8 cellular contexts compared by ENCODE assay signal in the genomic region with DNA sequence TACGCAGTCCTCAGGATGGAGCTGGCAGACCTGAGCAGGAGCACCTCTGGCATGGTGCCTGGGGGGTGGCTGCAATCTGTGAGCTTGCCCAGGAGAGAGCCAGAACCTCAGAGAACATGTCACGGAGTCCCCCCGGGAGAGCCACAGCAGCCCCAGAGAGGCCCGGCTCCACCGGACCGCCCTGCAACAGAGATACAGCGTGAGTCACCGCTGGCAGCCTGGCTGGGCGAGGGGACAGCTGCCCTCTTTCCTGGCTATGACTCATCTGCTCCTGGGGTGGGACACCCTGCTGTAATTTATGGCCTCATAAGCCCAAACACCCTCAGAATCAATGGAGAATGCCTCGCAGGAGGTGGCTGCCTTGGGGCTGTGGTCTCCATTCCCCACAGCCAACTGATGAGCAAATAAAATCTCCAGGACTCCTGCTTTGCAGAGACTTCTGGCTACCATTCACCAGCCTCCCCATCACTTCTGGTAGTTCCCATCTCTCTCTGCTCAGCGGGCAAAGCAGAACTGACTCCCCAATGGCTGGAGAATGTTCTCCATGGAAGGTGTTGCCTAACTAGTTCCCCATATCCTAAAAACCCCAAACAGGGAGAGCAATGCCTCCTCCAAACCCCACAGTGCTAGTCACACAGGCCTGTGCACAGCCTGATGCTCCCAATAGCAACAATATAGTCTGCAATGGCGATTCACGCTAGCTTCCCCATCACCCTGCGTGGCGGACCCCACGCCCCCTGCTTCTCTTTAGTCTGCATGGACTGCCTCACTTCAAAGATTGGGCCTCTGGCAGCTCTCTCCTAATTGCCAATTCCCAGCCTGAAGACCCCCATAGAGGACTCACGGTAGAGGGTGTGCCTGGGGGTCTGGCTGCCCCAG. TPM values are rescaled to one million over a fixed set of nuclear protein-coding genes. Genes with fewer than 3 reads are reported as not detected.
DNase-seq lines count a peak whose midpoint lies in the region; ATAC-seq and TF ChIP-seq lines count a peak whose summit lies in the region.

No MANE protein-coding gene starts in this region.

- no peak for ATAC-seq in HG02840 (IDR thresholded peaks at IDR 0.05; ENCODE audit: low FRiP score, unreplicated experiment)
- no peak for ATAC-seq in GM19395 (IDR thresholded peaks at IDR 0.05; ENCODE audit: unreplicated experiment)

- POLR2A ChIA-PET in GM10248 (lab: Yijun Ruan, JAX) = no interaction called here

- H3K4me1 Mint-ChIP-seq in endodermal cell = peaks cover 29% of the 10 kb centered on the region

- peaks cover 13% of the 10 kb centered on the region for H3K4me1 ChIP-seq in endodermal cell (ENCODE audit: control insufficient read depth, insufficient read depth, low read length)
- peaks cover 9 to 13% of the 10 kb centered on the region in 2 donors for H3K4me1 ChIP-seq in muscle layer of duodenum (ENCODE audit: control insufficient read depth in 1 of 2, insufficient read depth in 2 of 2, low read length in 2 of 2)

- H3K27me3 ChIP-seq in endodermal cell (ENCODE audit: control insufficient read depth, insufficient read depth, low read length, poor library complexity, severe bottlenecking) (no peaks in the 10 kb centered on the region), muscle layer of duodenum (ENCODE audit: low read depth, low read length) (no peaks in the 10 kb centered on the region)

- CTCF ChIA-PET in GM10248 (lab: Yijun Ruan, JAX) = interaction anchor here (1.0 to 4.2 kb wide), 7 partner anchors 16 to 104 kb away, joined by 3 to 20 read pairs (median 9); partner anchors contain the start of gene CIB2

- H3K9ac ChIP-seq in endodermal cell (ENCODE audit: extremely low read depth, low read length, poor library complexity, severe bottlenecking) = no peak overlapping the region

- no peak for TF ChIP-seq CTCF in endodermal cell (conservative IDR thresholded peaks at IDR 0.05)
- TF ChIP-seq CTCF in GM10248 (IDR thresholded peaks at IDR 0.05; ENCODE audit: control extremely low read depth, extremely low read depth, low read depth, missing control alignments) = no peak

- 81 to 85% methylated on average over 12 to 17 of the region's 17 CpGs for WGBS in endodermal cell (ENCODE audit: insufficient coverage in 1 of 2, insufficient read length in 1 of 2), 2 experiments

- H3K4me3 ChIP-seq in endodermal cell (ENCODE audit: low read length) = no peak overlapping the region
- no peak overlapping the region for H3K4me3 ChIP-seq in muscle layer of duodenum (ENCODE audit: low read depth in 1 of 2, low read length in 2 of 2)

- DNase-seq in COLO829 (ENCODE audit: low spot score) = peak; percentile 42
- DNase-seq in NCI-H345 (lab: John Stamatoyannopoulos, UW) = peak; percentile 69
- DNase-seq in endodermal cell = peak; percentile 69
- DNase-seq in NCI-H526 treated with DMSO at 0.1 percent for 48 hours (lab: John Stamatoyannopoulos, UW) = no peak
- no peak for DNase-seq in GM10248 (ENCODE audit: extremely low spot score)

- H3K27ac ChIP-seq in endodermal cell (ENCODE audit: low read depth, low read length) (no peak overlapping the region), muscle layer of duodenum (ENCODE audit: low read length) (peak overlapping the region; percentile 29)

- H3K36me3 Mint-ChIP-seq in endodermal cell (ENCODE audit: low read depth) = no peaks in the 10 kb centered on the region

- H3K9me3 Mint-ChIP-seq in endodermal cell = no peaks in the 10 kb centered on the region

- no peaks in the 10 kb centered on the region for H3K36me3 ChIP-seq in endodermal cell (ENCODE audit: control insufficient read depth, insufficient read depth, low read length)
- no peaks in the 10 kb centered on the region for H3K36me3 ChIP-seq in muscle layer of duodenum (ENCODE audit: control insufficient read depth in 1 of 2, insufficient read depth in 2 of 2, low read length in 2 of 2)

- no peak overlapping the region for H3K4me3 Mint-ChIP-seq in endodermal cell

- H3K27me3 Mint-ChIP-seq in endodermal cell (ENCODE audit: insufficient read depth) = peaks cover 3% of the 10 kb centered on the region

- peak overlapping the region; percentile 39 for H3K27ac Mint-ChIP-seq in endodermal cell

- no peaks in the 10 kb centered on the region for H3K9me3 ChIP-seq in endodermal cell (ENCODE audit: control insufficient read depth, low read length)
- H3K9me3 ChIP-seq in muscle layer of duodenum (ENCODE audit: control insufficient read depth in 1 of 2, low read length in 2 of 2) = no peaks in the 10 kb centered on the region

RNA-seq across cellular contexts. Expression of gene ACSBG1, which starts 21.6 kb away (rescaled TPM):
- 1 to 10 TPM in 1 of 2 donors, under 1 TPM in 1; 0.27 to 1.2 TPM for total RNA-seq in endodermal cell
- polyA plus RNA-seq in endodermal cell (2013, experiment 1 of 2) = 1.6 TPM
- polyA plus RNA-seq in endodermal cell (2013, experiment 2 of 2) = 2.4 TPM

RNA-seq across cellular contexts. Expression of gene DNAJA4, which starts 51.6 kb away (rescaled TPM):
- 10 to 100 TPM in 1 of 2 donors, 1 to 10 TPM in 1; 4.9 to 18.5 TPM for total RNA-seq in endodermal cell
- 3.5 TPM for polyA plus RNA-seq in endodermal cell (2013, experiment 1 of 2)
- polyA plus RNA-seq in endodermal cell (2013, experiment 2 of 2) = 2.4 TPM

Comparison
In these comparisons a context has a peak if more than half of its experiments do, and no peak if none do; other contexts are left out.
1. DNase-seq: peak in COLO829 (single experiment), NCI-H345 (single experiment) and endodermal cell (single experiment); none in NCI-H526 treated with DMSO at 0.1 percent for 48 hours (single experiment) and GM10248 (single experiment).